Comparison of ENCODE assay signal across 14 cellular contexts in genomic region chr15:100330629-100331215, GRCh38. TPM values are rescaled to one million over a fixed set of nuclear protein-coding genes. Genes with fewer than 3 reads are reported as not detected.
DNase-seq lines count a peak whose midpoint lies in the region; ATAC-seq, FAIRE-seq and TF ChIP-seq lines count a peak whose summit lies in the region.
"Had no signal": no experiment of that assay in that cellular context is flagged by ENCODE, and none has a peak within 500 bp of the region (broad histone marks: within the 10 kb centered on the region; RNA-seq: fewer than 3 reads in every experiment).

No MANE protein-coding gene starts in this region.

- no peaks in the 10 kb centered on the region for H3K36me3 Mint-ChIP-seq in activated T-helper 17 cell treated with anti-CD3 and anti-CD28 coated beads, Interleukin-2, amount 50 U/mL, for 72 hours (ENCODE audit: low read depth)
- H3K36me3 Mint-ChIP-seq: stimulated activated memory B cell treated with anti-CD40 and anti-IgM and Interleukin-4, amounts not matched to agents 10 μg/mL and 1 μg/mL and 100 μg/mL, for 72 hours had no signal

- 72 to 83% (median 76%) methylated on average over 12 of the region's 12 CpGs for WGBS in small intestine, 3 donors

- no peaks in the 10 kb centered on the region for H3K4me1 ChIP-seq in small intestine (ENCODE audit: control insufficient read depth in 2 of 2, insufficient read depth in 1 of 2, low read depth in 1 of 2, low read length in 1 of 2)

- no peaks in the 10 kb centered on the region for H3K36me3 ChIP-seq in small intestine (ENCODE audit: control insufficient read depth in 2 of 2, insufficient read depth in 2 of 2, low read length in 2 of 2)

- peaks cover 15% of the 10 kb centered on the region for H3K4me1 Mint-ChIP-seq in activated T-helper 17 cell treated with anti-CD3 and anti-CD28 coated beads, Interleukin-2, amount 50 U/mL, for 72 hours
- H3K4me1 Mint-ChIP-seq: stimulated activated memory B cell treated with anti-CD40 and anti-IgM and Interleukin-4, amounts not matched to agents 10 μg/mL and 1 μg/mL and 100 μg/mL, for 72 hours had no signal

- no peak for TF ChIP-seq CTCF in dorsolateral prefrontal cortex (IDR thresholded peaks at IDR 0.05 in 54 of 56, conservative IDR thresholded peaks at IDR 0.05 in 2 of 56; ENCODE audit: low read depth in 1 of 56, partially characterized antibody in 56 of 56)

- H3K27ac ChIP-seq in small intestine (ENCODE audit: low read depth in 1 of 2, low read length in 1 of 2), result no peak overlapping the region
- H3K27ac ChIP-seq in dorsolateral prefrontal cortex, result no peak overlapping the region
- H3K27ac ChIP-seq: RWPE1 had no signal

- intact Hi-C loops in dorsolateral prefrontal cortex (cut with DNase I), result no loop called here

- FAIRE-seq in small intestine (lab: Jason Lieb, UNC), result no peak

- no peak for DNase-seq in activated CD4-positive, CD25-positive, alpha-beta regulatory T cell treated with anti-CD3 and anti-CD28 coated beads, Interleukin-2, amount 50 U/mL, for 72 hours
- DNase-seq in NOMO-1 (lab: John Stamatoyannopoulos, UW; ENCODE audit: unreplicated experiment in 2 of 2) (peak; percentile 39 to 72), small intestine (peak; percentile 65), germinal center (ENCODE audit: low spot score) (no peak), dorsolateral prefrontal cortex (no peak), glomerular visceral epithelial cell (ENCODE audit: extremely low spot score) (no peak)
- DNase-seq: GF-D8, NCI-H524 treated with DMSO at 0.1 percent for 48 hours, right cardiac atrium, T-helper 9 cell had no signal

- H3K4me3 Mint-ChIP-seq in activated T-helper 17 cell treated with anti-CD3 and anti-CD28 coated beads, Interleukin-2, amount 50 U/mL, for 72 hours, result peak overlapping the region; percentile 72
- H3K4me3 Mint-ChIP-seq: stimulated activated memory B cell treated with anti-CD40 and anti-IgM and Interleukin-4, amounts not matched to agents 10 μg/mL and 1 μg/mL and 100 μg/mL, for 72 hours had no signal

- H3K27ac Mint-ChIP-seq in activated T-helper 17 cell treated with anti-CD3 and anti-CD28 coated beads, Interleukin-2, amount 50 U/mL, for 72 hours, result peak overlapping the region; percentile 41
- H3K27ac Mint-ChIP-seq: stimulated activated memory B cell treated with anti-CD40 and anti-IgM and Interleukin-4, amounts not matched to agents 10 μg/mL and 1 μg/mL and 100 μg/mL, for 72 hours had no signal

- peak; percentile 54 to 59 for ATAC-seq in activated CD4-positive, CD25-positive, alpha-beta regulatory T cell treated with anti-CD3 and anti-CD28 coated beads, Interleukin-2, amount 50 U/mL, for 24 hours
- peak; percentile 77 for ATAC-seq in activated T-helper 17 cell treated with anti-CD3 and anti-CD28 coated beads, Interleukin-2, amount 50 U/mL, for 72 hours (replicated peaks)
- ATAC-seq: right cardiac atrium; stimulated activated memory B cell treated with anti-CD40 and anti-IgM and Interleukin-4, amounts not matched to agents 10 μg/mL and 1 μg/mL and 100 μg/mL, for 72 hours had no signal

- no peaks in the 10 kb centered on the region for H3K9me3 Mint-ChIP-seq in activated T-helper 17 cell treated with anti-CD3 and anti-CD28 coated beads, Interleukin-2, amount 50 U/mL, for 72 hours
- H3K9me3 Mint-ChIP-seq: stimulated activated memory B cell treated with anti-CD40 and anti-IgM and Interleukin-4, amounts not matched to agents 10 μg/mL and 1 μg/mL and 100 μg/mL, for 72 hours had no signal

- H3K4me3 ChIP-seq in small intestine (ENCODE audit: low read depth in 1 of 2, low read length in 2 of 2) (no peak overlapping the region), dorsolateral prefrontal cortex (no peak overlapping the region)

- no peaks in the 10 kb centered on the region for H3K27me3 Mint-ChIP-seq in activated T-helper 17 cell treated with anti-CD3 and anti-CD28 coated beads, Interleukin-2, amount 50 U/mL, for 72 hours

- no peaks in the 10 kb centered on the region for H3K9me3 ChIP-seq in small intestine (ENCODE audit: control insufficient read depth, low read depth)

- H3K27me3 ChIP-seq in small intestine (ENCODE audit: control insufficient read depth in 2 of 2, insufficient read depth in 2 of 2, low read length in 2 of 2) (no peaks in the 10 kb centered on the region), dorsolateral prefrontal cortex (peaks cover 0 to 4% (median 0%) of the 10 kb centered on the region in 45 donors)

RNA-seq across cellular contexts. Expression of gene ADAMTS17, which starts 11.1 kb away (rescaled TPM):
- total RNA-seq in activated T-helper 17 cell treated with anti-CD3 and anti-CD28 coated beads, Interleukin-2, amount 50 U/mL, for 72 hours, result 1 to 10 TPM in 1 of 2 donors, under 1 TPM in 1; 0.37 to 1.1 TPM
- polyA plus RNA-seq in small intestine, result 1 to 10 TPM in 1 of 3 donors, under 1 TPM in 2; 0.45 to 1.9 (median 0.54) TPM
- 10 to 100 TPM in 79 of 120 experiments, 1 to 10 TPM in 41; 4.7 to 28.7 (median 11.1) TPM for total RNA-seq in dorsolateral prefrontal cortex

Comparison
In these comparisons a context has a peak if more than half of its experiments do, and no peak if none do; other contexts are left out.
1. DNase-seq: peak in NOMO-1 (2 of 2) and small intestine (single experiment); none in activated CD4-positive, CD25-positive, alpha-beta regulatory T cell treated with anti-CD3 and anti-CD28 coated beads, Interleukin-2, amount 50 U/mL, for 72 hours (single experiment), germinal center (single experiment), dorsolateral prefrontal cortex (0 of 10) and glomerular visceral epithelial cell (single experiment).